Comparison of ENCODE assay signal across 30 cellular contexts in the genomic region with DNA sequence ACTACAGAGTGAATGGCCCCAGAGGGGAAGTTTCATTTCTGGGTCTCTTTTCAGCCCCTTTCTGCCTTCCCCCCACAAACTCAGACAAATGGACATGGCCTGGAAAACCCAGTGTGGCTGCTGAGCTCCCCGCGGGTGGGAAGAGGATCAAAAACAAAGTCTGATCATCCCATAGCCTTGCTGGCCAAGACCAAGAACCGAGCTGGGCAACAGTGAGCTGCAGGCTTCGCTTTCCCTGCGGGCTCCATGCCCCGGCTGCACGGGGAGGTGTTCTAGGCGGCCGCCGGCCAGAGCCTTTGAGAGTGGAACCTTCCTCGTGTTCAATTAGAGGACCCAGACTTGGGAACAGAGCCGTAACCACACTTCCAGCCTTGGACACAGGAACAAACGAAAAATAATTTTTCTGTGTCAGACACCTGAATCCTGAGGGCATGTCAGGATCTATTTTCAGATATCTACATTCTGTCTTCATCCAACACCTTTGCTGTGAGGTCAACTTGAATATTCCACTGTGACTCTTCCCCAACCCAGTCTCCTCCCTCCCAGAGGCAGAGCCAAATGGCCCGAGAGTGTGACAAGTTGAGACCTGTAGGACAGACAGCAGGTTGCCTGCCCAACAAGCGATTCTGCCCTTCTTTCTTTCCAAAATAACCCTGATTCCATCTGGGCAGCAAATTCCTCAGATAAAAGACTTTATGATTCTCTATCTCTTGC. TPM values are rescaled to one million over a fixed set of nuclear protein-coding genes. Genes with fewer than 3 reads are reported as not detected.
A peak's percentile ranks its signal among the peaks of the same experiment; 100 is the strongest.
DNase-seq lines count a peak whose midpoint lies in the region; ATAC-seq and TF ChIP-seq lines count a peak whose summit lies in the region.
"Had no signal": no experiment of that assay in that cellular context is flagged by ENCODE, and none has a peak within 500 bp of the region (broad histone marks: within the 10 kb centered on the region; RNA-seq: fewer than 3 reads in every experiment).

No MANE protein-coding gene starts in this region.

- intact Hi-C loops in upper lobe of right lung (cut with DNase I): no loop called here
- intact Hi-C loops in lower lobe of right lung (cut with DNase I): no loop called here

- H3K27me3 Mint-ChIP-seq in activated naive CD4-positive, alpha-beta T cell treated with anti-CD3 and anti-CD28 coated beads, Interleukin-2, amount 10 ng/mL, durations not matched to agents 7 days and 5 days: peaks cover 89% of the 10 kb centered on the region
- H3K27me3 Mint-ChIP-seq in WTC11 (ENCODE audit: low read depth) (peaks cover 25% of the 10 kb centered on the region), progenitor cell of endocrine pancreas (peaks cover 26% of the 10 kb centered on the region)

- H3K4me2 ChIP-seq in MM.1S (ENCODE audit: low read depth, low read length): no peak overlapping the region
- H3K4me2 ChIP-seq: SK-N-SH had no signal

- TF ChIP-seq CTCF in WTC11 (IDR thresholded peaks at IDR 0.05) (no peak), upper lobe of right lung (IDR thresholded peaks at IDR 0.05) (no peak), MM.1S (IDR thresholded peaks at IDR 0.05; ENCODE audit: low read length) (no peak), lower lobe of right lung (IDR thresholded peaks at IDR 0.05) (no peak), progenitor cell of endocrine pancreas (IDR thresholded peaks at IDR 0.05; ENCODE audit: unreplicated experiment) (no peak)

- no peak overlapping the region for H2AFZ ChIP-seq in MM.1S (ENCODE audit: low read length)
- H2AFZ ChIP-seq: GM23248 had no signal

- H3K36me3 ChIP-seq in upper lobe of right lung (no peaks in the 10 kb centered on the region), MM.1S (replicated peaks; ENCODE audit: insufficient read depth, low read length) (no peaks in the 10 kb centered on the region), lower lobe of right lung (peaks cover 2% of the 10 kb centered on the region)
- H3K36me3 ChIP-seq: BE2C, right atrium auricular region had no signal

- H3K36me3 Mint-ChIP-seq in activated naive CD4-positive, alpha-beta T cell treated with anti-CD3 and anti-CD28 coated beads, Interleukin-2, amount 10 ng/mL, durations not matched to agents 7 days and 5 days: peaks cover 4% of the 10 kb centered on the region
- peaks cover 4% of the 10 kb centered on the region for H3K36me3 Mint-ChIP-seq in WTC11
- peaks cover 28% of the 10 kb centered on the region for H3K36me3 Mint-ChIP-seq in progenitor cell of endocrine pancreas (ENCODE audit: insufficient read depth)
- H3K36me3 Mint-ChIP-seq: activated naive CD8-positive, alpha-beta T cell treated with anti-CD3 and anti-CD28 coated beads, Interleukin-2, amount 10 ng/mL, durations not matched to agents 7 days and 5 days had no signal

- H3K9me3 ChIP-seq in upper lobe of right lung (no peaks in the 10 kb centered on the region), MM.1S (replicated peaks; ENCODE audit: insufficient read depth, low read length) (no peaks in the 10 kb centered on the region), lower lobe of right lung (no peaks in the 10 kb centered on the region)
- H3K9me3 ChIP-seq: BE2C, heart right ventricle, right atrium auricular region, SK-N-SH had no signal

- H3K4me1 ChIP-seq in upper lobe of right lung: peaks cover 10% of the 10 kb centered on the region
- H3K4me1 ChIP-seq in MM.1S (ENCODE audit: low read length): peaks cover 7% of the 10 kb centered on the region
- peaks cover 20% of the 10 kb centered on the region for H3K4me1 ChIP-seq in lower lobe of right lung
- H3K4me1 ChIP-seq: BE2C had no signal

- H3K27me3 ChIP-seq in upper lobe of right lung (peaks cover 27% of the 10 kb centered on the region), MM.1S (replicated peaks; ENCODE audit: insufficient read depth, low read length) (peaks cover 85% of the 10 kb centered on the region), lower lobe of right lung (ENCODE audit: low read depth) (peaks cover 30% of the 10 kb centered on the region)
- H3K27me3 ChIP-seq: BE2C had no signal

- H3K27ac ChIP-seq in upper lobe of right lung: no peak overlapping the region
- H3K27ac ChIP-seq in MM.1S (ENCODE audit: low read length): no peak overlapping the region
- no peak overlapping the region for H3K27ac ChIP-seq in lower lobe of right lung
- H3K27ac ChIP-seq: GM23248, heart right ventricle, right atrium auricular region had no signal

- no peak overlapping the region for H3K4me3 Mint-ChIP-seq in activated naive CD4-positive, alpha-beta T cell treated with anti-CD3 and anti-CD28 coated beads, Interleukin-2, amount 10 ng/mL, durations not matched to agents 7 days and 5 days
- no peak overlapping the region for H3K4me3 Mint-ChIP-seq in WTC11
- H3K4me3 Mint-ChIP-seq in progenitor cell of endocrine pancreas (ENCODE audit: low read depth): no peak overlapping the region
- H3K4me3 Mint-ChIP-seq: activated naive CD8-positive, alpha-beta T cell treated with anti-CD3 and anti-CD28 coated beads, Interleukin-2, amount 10 ng/mL, durations not matched to agents 7 days and 5 days; stimulated activated memory B cell treated with anti-CD40 and anti-IgM and Interleukin-4, amounts not matched to agents 10 μg/mL and 1 μg/mL and 100 μg/mL, for 72 hours had no signal

- no peaks in the 10 kb centered on the region for H3F3A ChIP-seq in MM.1S (ENCODE audit: insufficient read depth, low read length)

- no peak overlapping the region for H3K27ac Mint-ChIP-seq in activated naive CD4-positive, alpha-beta T cell treated with anti-CD3 and anti-CD28 coated beads, Interleukin-2, amount 10 ng/mL, durations not matched to agents 7 days and 5 days
- H3K27ac Mint-ChIP-seq in WTC11 (no peak overlapping the region), progenitor cell of endocrine pancreas (no peak overlapping the region)
- H3K27ac Mint-ChIP-seq: activated naive CD8-positive, alpha-beta T cell treated with anti-CD3 and anti-CD28 coated beads, Interleukin-2, amount 10 ng/mL, durations not matched to agents 7 days and 5 days; naive thymus-derived CD4-positive, alpha-beta T cell; stimulated activated memory B cell treated with anti-CD40 and anti-IgM and Interleukin-4, amounts not matched to agents 10 μg/mL and 1 μg/mL and 100 μg/mL, for 72 hours had no signal

- peaks cover 11% of the 10 kb centered on the region for H3K4me1 Mint-ChIP-seq in activated naive CD4-positive, alpha-beta T cell treated with anti-CD3 and anti-CD28 coated beads, Interleukin-2, amount 10 ng/mL, durations not matched to agents 7 days and 5 days
- peaks cover 12% of the 10 kb centered on the region for H3K4me1 Mint-ChIP-seq in WTC11
- H3K4me1 Mint-ChIP-seq in progenitor cell of endocrine pancreas (ENCODE audit: low read depth): peaks cover 4% of the 10 kb centered on the region

- H3K9ac ChIP-seq in MM.1S (ENCODE audit: low read length): no peak overlapping the region
- H3K9ac ChIP-seq: GM23248, SK-N-SH had no signal

- H3K9me3 Mint-ChIP-seq in activated naive CD4-positive, alpha-beta T cell treated with anti-CD3 and anti-CD28 coated beads, Interleukin-2, amount 10 ng/mL, durations not matched to agents 7 days and 5 days: no peaks in the 10 kb centered on the region
- H3K9me3 Mint-ChIP-seq in WTC11 (no peaks in the 10 kb centered on the region), progenitor cell of endocrine pancreas (ENCODE audit: low read depth) (no peaks in the 10 kb centered on the region)
- H3K9me3 Mint-ChIP-seq: activated naive CD8-positive, alpha-beta T cell treated with anti-CD3 and anti-CD28 coated beads, Interleukin-2, amount 10 ng/mL, durations not matched to agents 7 days and 5 days; stimulated activated memory B cell treated with anti-CD40 and anti-IgM and Interleukin-4, amounts not matched to agents 10 μg/mL and 1 μg/mL and 100 μg/mL, for 72 hours had no signal

- H3K4me3 ChIP-seq in upper lobe of right lung: no peak overlapping the region
- H3K4me3 ChIP-seq in MM.1S (ENCODE audit: low read length): no peak overlapping the region
- H3K4me3 ChIP-seq in lower lobe of right lung: no peak overlapping the region
- H3K4me3 ChIP-seq: GM12878, GM23248, heart right ventricle, right atrium auricular region had no signal

- no peaks in the 10 kb centered on the region for H4K20me1 ChIP-seq in MM.1S (ENCODE audit: insufficient read depth, low read length)

- ATAC-seq in WTC11 (no peak), esophagus mucosa (peak; percentile 41), upper lobe of right lung (no peak), lower lobe of right lung (no peak)
- ATAC-seq: GM12878; heart right ventricle; left cardiac atrium; naive thymus-derived CD4-positive, alpha-beta T cell; stimulated activated memory B cell treated with anti-CD40 and anti-IgM and Interleukin-4, amounts not matched to agents 10 μg/mL and 1 μg/mL and 100 μg/mL, for 72 hours had no signal

- no peaks in the 10 kb centered on the region for H3K79me2 ChIP-seq in MM.1S (ENCODE audit: low read length)

- peak; percentile 14 for DNase-seq in activated naive CD4-positive, alpha-beta T cell treated with anti-CD3 and anti-CD28 coated beads, Interleukin-2, amount 10 ng/mL, durations not matched to agents 7 days and 5 days
- no peak for DNase-seq in activated naive CD4-positive, alpha-beta T cell treated with Interleukin-2 at 50 U/mL for 16 hours
- DNase-seq in WTC11 (ENCODE audit: low spot score) (peak; percentile 3), upper lobe of right lung (peak; percentile 50), MM.1S (no peak), lower lobe of right lung (no peak), progenitor cell of endocrine pancreas (ENCODE audit: low spot score, unreplicated experiment) (no peak)
- DNase-seq: activated CD4-positive, alpha-beta T cell treated with anti-CD3 and anti-CD28 coated beads, Interleukin-2, amount 50 U/mL, for 4 hours; activated naive CD8-positive, alpha-beta T cell treated with anti-CD3 and anti-CD28 coated beads, Interleukin-2, amount 10 ng/mL, durations not matched to agents 7 days and 5 days; BE2C; DMS79 treated with DMSO at 0.1 percent for 48 hours; erythroblast; foreskin fibroblast; GM23248; heart right ventricle; KBM-7; left cardiac atrium; naive thymus-derived CD4-positive, alpha-beta T cell; NCI-H1436; NCI-H2227 treated with DMSO at 0.1 percent for 48 hours; NCI-H748 treated with DMSO at 0.1 percent for 48 hours; occipital lobe; SK-N-SH; stimulated activated CD4-positive, alpha-beta T cell treated with anti-CD3 and anti-CD28 coated beads, Interleukin-4, amount 100 ng/mL, for 1 hour had no signal

- H3K9me2 ChIP-seq in MM.1S (replicated peaks; ENCODE audit: insufficient read depth, low read length): no peaks in the 10 kb centered on the region
- H3K9me2 ChIP-seq: SK-N-SH had no signal

- POLR2A ChIA-PET in WTC11 (lab: Charles Lee): interaction anchor here (0.6 kb wide), 1 partner anchor 25 kb away, joined by 3 read pairs; no protein-coding TSS in a partner anchor

- CTCF ChIA-PET in activated naive CD4-positive, alpha-beta T cell treated with anti-CD3 and anti-CD28 coated beads, Interleukin-2, amount 10 ng/mL, durations not matched to agents 7 days and 5 days (lab: Charles Lee): interaction anchor here (1.7 kb wide), 1 partner anchor 64 kb away, joined by 5 read pairs; no protein-coding TSS in a partner anchor
- CTCF ChIA-PET in WTC11 (lab: Charles Lee): interaction anchor here (0.6 to 1.7 kb wide), 3 partner anchors 15 to 73 kb away, joined by 3 to 4 read pairs (median 3); no protein-coding TSS in a partner anchor

RNA-seq across cellular contexts. Expression of a gene that starts 26.0 kb away (rescaled TPM):
- 24.4 to 32.4 TPM (median 30.7 TPM) in 3 replicates for total RNA-seq in WTC11 (2021)
- 0.48 TPM for total RNA-seq in esophagus mucosa
- total RNA-seq in upper lobe of right lung: 1.3 TPM
- 4.4 TPM for total RNA-seq in lower lobe of right lung
- total RNA-seq in progenitor cell of endocrine pancreas: 80.6 and 82.9 TPM in 2 replicates
- total RNA-seq: GM12878; GM23248; T-helper 2 cell treated with Interferon-gamma antibody and Interleukin-4, amounts not matched to agents 100 ng/mL and 5 ng/mL, for 36 hours had no signal

RNA-seq across cellular contexts. Expression of a gene that starts 42.2 kb away (rescaled TPM):
- total RNA-seq in WTC11 (2021) (31.2 to 38.3 TPM (median 33.5 TPM) in 3 replicates), esophagus mucosa (19.8 TPM), upper lobe of right lung (55.2 TPM), lower lobe of right lung (53.7 TPM), progenitor cell of endocrine pancreas (49.0 and 53.5 TPM in 2 replicates)

RNA-seq across cellular contexts. Expression of a gene that starts 56.1 kb away (rescaled TPM):
- 1.0 to 1.6 TPM (median 1.5 TPM) in 3 replicates for total RNA-seq in WTC11 (2021)
- not detected for total RNA-seq in esophagus mucosa
- not detected for total RNA-seq in upper lobe of right lung
- not detected for total RNA-seq in lower lobe of right lung
- total RNA-seq in progenitor cell of endocrine pancreas: 2.5 and 3.2 TPM in 2 replicates
- total RNA-seq: astrocyte; GM12878; GM23248; occipital lobe; T-helper 2 cell treated with Interferon-gamma antibody and Interleukin-4, amounts not matched to agents 100 ng/mL and 5 ng/mL, for 36 hours had no signal

Comparison
In these comparisons a context has a peak if more than half of its experiments do, and no peak if none do; other contexts are left out.
1. DNase-seq: peak in activated naive CD4-positive, alpha-beta T cell treated with anti-CD3 and anti-CD28 coated beads, Interleukin-2, amount 10 ng/mL, durations not matched to agents 7 days and 5 days (single experiment), WTC11 (single experiment) and upper lobe of right lung (single experiment); none in activated naive CD4-positive, alpha-beta T cell treated with Interleukin-2 at 50 U/mL for 16 hours (single experiment), MM.1S (single experiment), lower lobe of right lung (single experiment) and progenitor cell of endocrine pancreas (single experiment).